Comparison of ENCODE assay signal across 21 cellular contexts in genomic region chr10:5576780-5577472, GRCh38. TPM values are rescaled to one million over a fixed set of nuclear protein-coding genes. Genes with fewer than 3 reads are reported as not detected.
DNase-seq lines count a peak whose midpoint lies in the region; ATAC-seq and TF ChIP-seq lines count a peak whose summit lies in the region.
"Had no signal": no experiment of that assay in that cellular context is flagged by ENCODE, and none has a peak within 500 bp of the region (broad histone marks: within the 10 kb centered on the region; RNA-seq: fewer than 3 reads in every experiment).

No MANE protein-coding gene starts in this region.

- H3K27me3 ChIP-seq in foreskin keratinocyte (no peaks in the 10 kb centered on the region), smooth muscle cell (ENCODE audit: low read depth) (no peaks in the 10 kb centered on the region)
- H3K27me3 ChIP-seq: ascending aorta, suprapubic skin had no signal

- no peak overlapping the region for H3K4me3 Mint-ChIP-seq in activated naive CD8-positive, alpha-beta T cell treated with anti-CD3 and anti-CD28 coated beads, Interleukin-2, amount 10 ng/mL, durations not matched to agents 7 days and 5 days
- no peak overlapping the region for H3K4me3 Mint-ChIP-seq in activated naive CD8-positive, alpha-beta T cell treated with anti-CD3 and anti-CD28 coated beads for 36 hours
- H3K4me3 Mint-ChIP-seq in activated T-helper 1 cell treated with anti-CD3 and anti-CD28 coated beads, Interleukin-12 subunit alpha, Interleukin-12 subunit beta, Interleukin-2, Interleukin-4 antibody, amounts not matched to agents 30 ng/mL and 10 ng/mL and 1 ng/mL, durations not matched to agents 14 hours and 24 hours and 36 hours = no peak overlapping the region

- H3K4me2 ChIP-seq in smooth muscle cell = no peak overlapping the region
- H3K4me2 ChIP-seq: KMS-11 had no signal

- H3K27ac ChIP-seq in foreskin keratinocyte (peak overlapping the region; percentile 62), smooth muscle cell (ENCODE audit: low read depth) (no peak overlapping the region)
- H3K27ac ChIP-seq: ascending aorta, KMS-11, suprapubic skin had no signal

- 50% methylated on average over 7 of the region's 36 CpGs for WGBS in smooth muscle cell (ENCODE audit: low lambda C conversion rate)

- H3K9me3 Mint-ChIP-seq in activated naive CD8-positive, alpha-beta T cell treated with anti-CD3 and anti-CD28 coated beads, Interleukin-2, amount 10 ng/mL, durations not matched to agents 7 days and 5 days = peaks cover 2% of the 10 kb centered on the region
- no peaks in the 10 kb centered on the region for H3K9me3 Mint-ChIP-seq in activated naive CD8-positive, alpha-beta T cell treated with anti-CD3 and anti-CD28 coated beads for 36 hours
- H3K9me3 Mint-ChIP-seq in activated T-helper 1 cell treated with anti-CD3 and anti-CD28 coated beads, Interleukin-12 subunit alpha, Interleukin-12 subunit beta, Interleukin-2, Interleukin-4 antibody, amounts not matched to agents 30 ng/mL and 10 ng/mL and 1 ng/mL, durations not matched to agents 14 hours and 24 hours and 36 hours = peaks cover 3% of the 10 kb centered on the region

- H4K20me1 ChIP-seq in smooth muscle cell (ENCODE audit: low read depth) = no peaks in the 10 kb centered on the region

- intact Hi-C loops in activated T-helper 1 cell treated with anti-CD3 and anti-CD28 coated beads, Interleukin-12 subunit alpha, Interleukin-12 subunit beta, Interleukin-2, Interleukin-4 antibody, amounts not matched to agents 30 ng/mL and 10 ng/mL and 1 ng/mL, durations not matched to agents 14 hours and 24 hours and 36 hours (cut with micrococcal nuclease) = no loop called here

- no peaks in the 10 kb centered on the region for H3K79me2 ChIP-seq in smooth muscle cell (ENCODE audit: low read depth)

- POLR2A ChIA-PET in activated naive CD8-positive, alpha-beta T cell treated with anti-CD3 and anti-CD28 coated beads, Interleukin-2, amount 10 ng/mL, durations not matched to agents 7 days and 5 days (lab: Charles Lee) = no interaction called here

- H3K27ac Mint-ChIP-seq in activated naive CD8-positive, alpha-beta T cell treated with anti-CD3 and anti-CD28 coated beads, Interleukin-2, amount 10 ng/mL, durations not matched to agents 7 days and 5 days = no peak overlapping the region
- no peak overlapping the region for H3K27ac Mint-ChIP-seq in activated naive CD8-positive, alpha-beta T cell treated with anti-CD3 and anti-CD28 coated beads for 36 hours
- no peak overlapping the region for H3K27ac Mint-ChIP-seq in activated T-helper 1 cell treated with anti-CD3 and anti-CD28 coated beads, Interleukin-12 subunit alpha, Interleukin-12 subunit beta, Interleukin-2, Interleukin-4 antibody, amounts not matched to agents 30 ng/mL and 10 ng/mL and 1 ng/mL, durations not matched to agents 14 hours and 24 hours and 36 hours

- H2AFZ ChIP-seq in smooth muscle cell (ENCODE audit: low read depth) = peak overlapping the region; percentile 87

- H3K27me3 Mint-ChIP-seq in activated naive CD8-positive, alpha-beta T cell treated with anti-CD3 and anti-CD28 coated beads, Interleukin-2, amount 10 ng/mL, durations not matched to agents 7 days and 5 days = peaks cover 4% of the 10 kb centered on the region
- H3K27me3 Mint-ChIP-seq in activated naive CD8-positive, alpha-beta T cell treated with anti-CD3 and anti-CD28 coated beads for 36 hours = no peaks in the 10 kb centered on the region
- peaks cover 8% of the 10 kb centered on the region for H3K27me3 Mint-ChIP-seq in activated T-helper 1 cell treated with anti-CD3 and anti-CD28 coated beads, Interleukin-12 subunit alpha, Interleukin-12 subunit beta, Interleukin-2, Interleukin-4 antibody, amounts not matched to agents 30 ng/mL and 10 ng/mL and 1 ng/mL, durations not matched to agents 14 hours and 24 hours and 36 hours (ENCODE audit: insufficient read depth)

- H3K4me1 ChIP-seq in foreskin keratinocyte (peaks cover 25% of the 10 kb centered on the region), smooth muscle cell (ENCODE audit: low read depth) (peaks cover 10% of the 10 kb centered on the region)

- H3F3A ChIP-seq in smooth muscle cell (ENCODE audit: low read depth) = peaks cover 6% of the 10 kb centered on the region

- ATAC-seq in activated naive CD8-positive, alpha-beta T cell treated with anti-CD3 and anti-CD28 coated beads, Interleukin-2, amount 10 ng/mL, durations not matched to agents 7 days and 5 days (ENCODE audit: low read depth) = no peak
- ATAC-seq in foreskin keratinocyte = peak; percentile 13
- ATAC-seq in HG03095 (IDR thresholded peaks at IDR 0.05; ENCODE audit: unreplicated experiment) = no peak
- no peak for ATAC-seq in HG02610 (IDR thresholded peaks at IDR 0.05; ENCODE audit: unreplicated experiment)
- ATAC-seq: activated CD4-positive, CD25-positive, alpha-beta regulatory T cell treated with anti-CD3 and anti-CD28 coated beads, Interleukin-2, amount 50 U/mL, for 24 hours; left colon had no signal

- H3K36me3 Mint-ChIP-seq in activated naive CD8-positive, alpha-beta T cell treated with anti-CD3 and anti-CD28 coated beads, Interleukin-2, amount 10 ng/mL, durations not matched to agents 7 days and 5 days = no peaks in the 10 kb centered on the region
- no peaks in the 10 kb centered on the region for H3K36me3 Mint-ChIP-seq in activated naive CD8-positive, alpha-beta T cell treated with anti-CD3 and anti-CD28 coated beads for 36 hours
- H3K36me3 Mint-ChIP-seq in activated T-helper 1 cell treated with anti-CD3 and anti-CD28 coated beads, Interleukin-12 subunit alpha, Interleukin-12 subunit beta, Interleukin-2, Interleukin-4 antibody, amounts not matched to agents 30 ng/mL and 10 ng/mL and 1 ng/mL, durations not matched to agents 14 hours and 24 hours and 36 hours (ENCODE audit: low read depth) = no peaks in the 10 kb centered on the region

- H3K4me3 ChIP-seq in smooth muscle cell = no peak overlapping the region
- H3K4me3 ChIP-seq: ascending aorta, suprapubic skin had no signal

- no peaks in the 10 kb centered on the region for H3K4me1 Mint-ChIP-seq in activated naive CD8-positive, alpha-beta T cell treated with anti-CD3 and anti-CD28 coated beads, Interleukin-2, amount 10 ng/mL, durations not matched to agents 7 days and 5 days
- H3K4me1 Mint-ChIP-seq in activated naive CD8-positive, alpha-beta T cell treated with anti-CD3 and anti-CD28 coated beads for 36 hours = peaks cover 3% of the 10 kb centered on the region
- no peaks in the 10 kb centered on the region for H3K4me1 Mint-ChIP-seq in activated T-helper 1 cell treated with anti-CD3 and anti-CD28 coated beads, Interleukin-12 subunit alpha, Interleukin-12 subunit beta, Interleukin-2, Interleukin-4 antibody, amounts not matched to agents 30 ng/mL and 10 ng/mL and 1 ng/mL, durations not matched to agents 14 hours and 24 hours and 36 hours (ENCODE audit: low read depth)

- TF ChIP-seq CTCF in foreskin keratinocyte (conservative IDR thresholded peaks at IDR 0.05) (no peak), smooth muscle cell (IDR thresholded peaks at IDR 0.05; ENCODE audit: borderline replicate concordance, insufficient read depth, poor library complexity, severe bottlenecking) (no peak)

- no peaks in the 10 kb centered on the region for H3K9me3 ChIP-seq in smooth muscle cell (replicated peaks; ENCODE audit: low read depth)
- H3K9me3 ChIP-seq: suprapubic skin had no signal

- H3K36me3 ChIP-seq in smooth muscle cell (ENCODE audit: low read depth) = no peaks in the 10 kb centered on the region
- H3K36me3 ChIP-seq: ascending aorta, suprapubic skin had no signal

- peak; percentile 8 for DNase-seq in activated naive CD8-positive, alpha-beta T cell treated with anti-CD3 and anti-CD28 coated beads, Interleukin-2, amount 10 ng/mL, durations not matched to agents 7 days and 5 days
- DNase-seq in activated naive CD8-positive, alpha-beta T cell treated with anti-CD3 and anti-CD28 coated beads for 36 hours = no peak
- peak; percentile 78 for DNase-seq in NCI-H2171 treated with DMSO at 0.1 percent for 48 hours (lab: John Stamatoyannopoulos, UW)
- DNase-seq in foreskin keratinocyte = peak in 1 of 2 donors; percentile 37
- no peak for DNase-seq in smooth muscle cell (lab: John Stamatoyannopoulos, UW; ENCODE audit: unreplicated experiment)
- DNase-seq in activated T-helper 1 cell treated with anti-CD3 and anti-CD28 coated beads, Interleukin-12 subunit alpha, Interleukin-12 subunit beta, Interleukin-2, Interleukin-4 antibody, amounts not matched to agents 30 ng/mL and 10 ng/mL and 1 ng/mL, durations not matched to agents 14 hours and 24 hours and 36 hours (ENCODE audit: low spot score) = no peak
- DNase-seq: activated naive CD4-positive, alpha-beta T cell; left colon; NCI-H2227 treated with DMSO at 0.1 percent for 48 hours; Right ventricle myocardium superior; stimulated activated CD4-positive, alpha-beta T cell treated with anti-CD3 and anti-CD28 coated beads, Interleukin-2, amount 100 ng/mL, for 48 hours had no signal

- H3K9ac ChIP-seq in smooth muscle cell (ENCODE audit: low read depth) = no peak overlapping the region
- H3K9ac ChIP-seq: KMS-11 had no signal

RNA-seq across cellular contexts. Expression of gene CALML3, which starts 52.2 kb away (rescaled TPM):
- not detected for total RNA-seq in activated naive CD8-positive, alpha-beta T cell treated with anti-CD3 and anti-CD28 coated beads, Interleukin-2, amount 10 ng/mL, durations not matched to agents 7 days and 5 days
- total RNA-seq in activated naive CD8-positive, alpha-beta T cell treated with anti-CD3 and anti-CD28 coated beads for 36 hours = not detected
- total RNA-seq in foreskin keratinocyte = 2.7 and 4.7 TPM in 2 replicates
- polyA plus RNA-seq in foreskin keratinocyte = 4.5 and 8.0 TPM in 2 replicates
- total RNA-seq in smooth muscle cell = 0.04 and 0.49 TPM in 2 replicates
- polyA plus RNA-seq in smooth muscle cell = 0.20 TPM in 1 of 2 replicates, not detected in the other
- not detected in 2 replicates for total RNA-seq in activated T-helper 1 cell treated with anti-CD3 and anti-CD28 coated beads, Interleukin-12 subunit alpha, Interleukin-12 subunit beta, Interleukin-2, Interleukin-4 antibody, amounts not matched to agents 30 ng/mL and 10 ng/mL and 1 ng/mL, durations not matched to agents 14 hours and 24 hours and 36 hours
- total RNA-seq: ascending aorta; G401; mucosa of gallbladder; omental fat pad; Right ventricle myocardium superior; T-helper 1 cell treated with Interleukin-12 subunit alpha and Interleukin-12 subunit beta and Interleukin-4 antibody, amounts not matched to agents 30 ng/mL and 1 ng/mL, for 36 hours had no signal

Comparison
In these comparisons a context has a peak if more than half of its experiments do, and no peak if none do; other contexts are left out.
1. DNase-seq: peak in activated naive CD8-positive, alpha-beta T cell treated with anti-CD3 and anti-CD28 coated beads, Interleukin-2, amount 10 ng/mL, durations not matched to agents 7 days and 5 days (single experiment) and NCI-H2171 treated with DMSO at 0.1 percent for 48 hours (single experiment); none in activated naive CD8-positive, alpha-beta T cell treated with anti-CD3 and anti-CD28 coated beads for 36 hours (single experiment), smooth muscle cell (single experiment) and activated T-helper 1 cell treated with anti-CD3 and anti-CD28 coated beads, Interleukin-12 subunit alpha, Interleukin-12 subunit beta, Interleukin-2, Interleukin-4 antibody, amounts not matched to agents 30 ng/mL and 10 ng/mL and 1 ng/mL, durations not matched to agents 14 hours and 24 hours and 36 hours (single experiment).